Comparison of ENCODE assay signal across 16 cellular contexts in the genomic region with DNA sequence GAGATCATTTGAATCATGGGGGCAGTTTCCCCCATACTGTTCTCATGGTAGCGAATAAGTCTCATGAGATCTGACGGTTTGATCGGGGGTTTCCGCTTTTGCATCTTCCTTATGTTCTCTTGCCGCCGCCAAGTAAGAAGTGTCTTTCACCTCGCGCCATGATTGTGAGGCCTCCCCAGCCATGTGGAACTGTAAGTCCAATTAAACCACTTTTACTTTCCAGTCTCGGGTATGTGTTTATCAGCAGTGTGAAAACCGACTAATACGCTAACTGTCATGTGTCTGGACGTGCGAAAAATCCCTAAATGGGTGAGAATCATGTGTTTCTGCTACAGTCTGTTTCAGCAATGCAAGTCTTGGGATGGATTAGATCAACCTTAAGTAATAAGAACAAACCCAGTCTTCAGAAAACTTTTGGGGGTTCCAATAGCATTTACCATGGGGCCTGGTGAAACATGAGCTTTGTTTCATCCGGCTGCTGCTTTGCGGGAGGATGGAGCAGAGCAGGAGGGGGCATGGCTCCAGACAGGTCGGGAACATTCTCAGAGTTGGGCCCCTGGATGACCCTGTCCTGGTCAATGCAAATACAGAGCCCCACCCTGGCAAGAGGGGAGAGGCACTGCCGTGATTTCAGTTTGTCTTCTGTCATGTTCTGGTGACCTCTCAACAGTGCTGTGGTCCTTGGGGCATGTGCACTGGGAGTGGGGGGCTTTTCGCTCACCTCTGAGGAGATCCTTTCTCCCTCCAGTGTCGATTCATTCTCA. TPM values are rescaled to one million over a fixed set of nuclear protein-coding genes. Genes with fewer than 3 reads are reported as not detected.
A peak's percentile ranks its signal among the peaks of the same experiment; 100 is the strongest.
DNase-seq lines count a peak whose midpoint lies in the region; ATAC-seq lines count a peak whose summit lies in the region.
"Had no signal": no experiment of that assay in that cellular context is flagged by ENCODE, and none has a peak within 500 bp of the region (broad histone marks: within the 10 kb centered on the region; RNA-seq: fewer than 3 reads in every experiment).

No MANE protein-coding gene starts in this region.

- H3K4me3 Mint-ChIP-seq in IgD-negative memory B cell, result peak overlapping the region in 3 of 4 donors; percentile 1 to 81 (median 72)
- peak overlapping the region in 4 of 10 donors; percentile 21 to 52 (median 38) for H3K4me3 Mint-ChIP-seq in naive thymus-derived CD4-positive, alpha-beta T cell
- H3K4me3 Mint-ChIP-seq: CD8-positive, alpha-beta T cell; neural crest cell; WTC11 had no signal

- POLR2A ChIA-PET in naive thymus-derived CD4-positive, alpha-beta T cell (lab: Charles Lee), result interaction anchor here (3.2 kb wide), 1 partner anchor 85 kb away, joined by 13 read pairs; no protein-coding TSS in a partner anchor

- DNase-seq in naive thymus-derived CD4-positive, alpha-beta T cell, result no peak
- DNase-seq in DMS79 treated with DMSO at 0.1 percent for 48 hours (lab: John Stamatoyannopoulos, UW) (no peak), DMS153 (lab: John Stamatoyannopoulos, UW) (no peak)
- DNase-seq: amniotic stem cell; CD8-positive, alpha-beta T cell; colonic mucosa; esophagus squamous epithelium; NCI-H1417; sigmoid colon had no signal

- H3K36me3 ChIP-seq in naive thymus-derived CD4-positive, alpha-beta T cell (ENCODE audit: control insufficient read depth in 2 of 3, insufficient read depth in 3 of 3, low read length in 3 of 3), result no peaks in the 10 kb centered on the region
- H3K36me3 ChIP-seq: colonic mucosa, esophagus squamous epithelium, sigmoid colon had no signal

- ATAC-seq in GM18498 (IDR thresholded peaks at IDR 0.05; ENCODE audit: unreplicated experiment) (peak; percentile 37), GM21529 (IDR thresholded peaks at IDR 0.05; ENCODE audit: unreplicated experiment) (peak; percentile 32), HG03159 (IDR thresholded peaks at IDR 0.05; ENCODE audit: unreplicated experiment) (no peak), HG03095 (IDR thresholded peaks at IDR 0.05; ENCODE audit: unreplicated experiment) (no peak)
- ATAC-seq in naive thymus-derived CD4-positive, alpha-beta T cell, result no peak
- ATAC-seq: CD8-positive, alpha-beta T cell; WTC11 had no signal

- H3K27ac ChIP-seq in naive thymus-derived CD4-positive, alpha-beta T cell (ENCODE audit: low read depth, low read length), result no peak overlapping the region
- H3K27ac ChIP-seq: colonic mucosa, esophagus squamous epithelium had no signal

- peaks cover 20 to 36% (median 27%) of the 10 kb centered on the region in 3 donors for H3K4me1 Mint-ChIP-seq in IgD-negative memory B cell
- peaks cover 5 to 46% (median 24%) of the 10 kb centered on the region in 7 donors for H3K4me1 Mint-ChIP-seq in naive thymus-derived CD4-positive, alpha-beta T cell

- peaks cover 4% of the 10 kb centered on the region for H3K27me3 Mint-ChIP-seq in IgD-negative memory B cell
- peaks cover 0 to 39% (median 0%) of the 10 kb centered on the region in 5 donors for H3K27me3 Mint-ChIP-seq in naive thymus-derived CD4-positive, alpha-beta T cell

- H3K27me3 ChIP-seq in naive thymus-derived CD4-positive, alpha-beta T cell (ENCODE audit: control insufficient read depth in 2 of 2, insufficient read depth in 2 of 2, low read length in 2 of 2), result no peaks in the 10 kb centered on the region
- H3K27me3 ChIP-seq: colonic mucosa, sigmoid colon had no signal

- H3K9me3 ChIP-seq in naive thymus-derived CD4-positive, alpha-beta T cell (ENCODE audit: control insufficient read depth in 2 of 3, low read length in 3 of 3), result no peaks in the 10 kb centered on the region
- H3K9me3 ChIP-seq: colonic mucosa, esophagus squamous epithelium had no signal

- H3K4me1 ChIP-seq in naive thymus-derived CD4-positive, alpha-beta T cell (ENCODE audit: control insufficient read depth in 2 of 2, insufficient read depth in 2 of 2, low read length in 2 of 2), result peaks cover 0 to 21% of the 10 kb centered on the region in 2 donors
- H3K4me1 ChIP-seq: colonic mucosa had no signal

- peak overlapping the region; percentile 60 to 86 (median 82) for H3K27ac Mint-ChIP-seq in IgD-negative memory B cell
- H3K27ac Mint-ChIP-seq in naive thymus-derived CD4-positive, alpha-beta T cell, result peak overlapping the region in 5 of 9 donors; percentile 14 to 80 (median 64)
- H3K27ac Mint-ChIP-seq: CD8-positive, alpha-beta T cell; WTC11 had no signal

- CTCF ChIA-PET in naive thymus-derived CD4-positive, alpha-beta T cell (lab: Charles Lee), result no interaction called here

- intact Hi-C loops in naive thymus-derived CD4-positive, alpha-beta T cell (cut with micrococcal nuclease), result no loop called here

- no peak overlapping the region for H3K4me3 ChIP-seq in naive thymus-derived CD4-positive, alpha-beta T cell (ENCODE audit: low read length)
- H3K4me3 ChIP-seq: colonic mucosa, esophagus squamous epithelium, sigmoid colon had no signal

- H3K9me3 Mint-ChIP-seq in IgD-negative memory B cell, result peaks cover 3 to 9% (median 8%) of the 10 kb centered on the region in 3 donors
- H3K9me3 Mint-ChIP-seq in naive thymus-derived CD4-positive, alpha-beta T cell, result peaks cover 0 to 1% (median 0%) of the 10 kb centered on the region in 11 donors
- H3K9me3 Mint-ChIP-seq: CD8-positive, alpha-beta T cell had no signal

- peaks cover 2% of the 10 kb centered on the region for H3K36me3 Mint-ChIP-seq in IgD-negative memory B cell
- no peaks in the 10 kb centered on the region for H3K36me3 Mint-ChIP-seq in naive thymus-derived CD4-positive, alpha-beta T cell
- H3K36me3 Mint-ChIP-seq: CD8-positive, alpha-beta T cell; WTC11 had no signal

RNA-seq across cellular contexts. Expression of a gene that starts 41.5 kb away (rescaled TPM):
- not detected for polyA plus RNA-seq in IgD-negative memory B cell
- total RNA-seq in naive thymus-derived CD4-positive, alpha-beta T cell, result not detected
- polyA plus RNA-seq in naive thymus-derived CD4-positive, alpha-beta T cell, result not detected
- total RNA-seq: CD8-positive, alpha-beta T cell had no signal
- polyA plus RNA-seq: sigmoid colon had no signal

Comparison
In these comparisons a context has a peak if more than half of its experiments do, and no peak if none do; other contexts are left out.
1. ATAC-seq: peak in GM18498 (single experiment) and GM21529 (single experiment); none in naive thymus-derived CD4-positive, alpha-beta T cell (single experiment), HG03159 (single experiment) and HG03095 (single experiment).